29 cellular contexts compared by ENCODE assay signal in genomic region chr2:189360861-189361260, GRCh38.
"Had no signal": no experiment of that assay in that cellular context is flagged by ENCODE, and none has a peak within 500 bp of the region (broad histone marks: within the 10 kb centered on the region; RNA-seq: fewer than 3 reads in every experiment).

No MANE protein-coding gene starts in this region.

- H3K4me1 ChIP-seq: left lung, lower lobe of right lung, prostate gland, sigmoid colon, tibial nerve had no signal

- H3K36me3 Mint-ChIP-seq: activated CD4-positive, alpha-beta memory T cell treated with anti-CD3 and anti-CD28 coated beads for 36 hours; brain; natural killer cell treated with Interleukin-12 subunit alpha and Interleukin-12 subunit beta and Interleukin-15 and Interleukin-18, amount 100 ng/mL, for 72 hours had no signal

- H3K27ac ChIP-seq: cardiac muscle cell, coronary artery, dorsolateral prefrontal cortex, heart right ventricle, left lung, lower lobe of right lung, neutrophil, ovary, prostate gland, sigmoid colon, tibial nerve, WERI-Rb-1 had no signal

- DNase-seq: activated CD4-positive, alpha-beta memory T cell treated with anti-CD3 and anti-CD28 coated beads for 36 hours; activated CD4-positive, alpha-beta T cell treated with anti-CD3 and anti-CD28 coated beads for 48 hours; activated CD8-positive, alpha-beta memory T cell treated with anti-CD3 and anti-CD28 coated beads, Interleukin-2, amount 50 U/mL, for 4 hours; activated gamma-delta T cell treated with Interleukin-2 at 50 U/mL for 16 hours; activated T-cell treated with anti-CD3 and anti-CD28 coated beads, Interleukin-2, amount 50 U/mL, for 24 hours; aorta; dorsolateral prefrontal cortex; effector memory CD4-positive, alpha-beta T cell; erythroblast; heart right ventricle; left lung; lower lobe of right lung; mesenchymal stem cell; ovary; retina; sigmoid colon; stimulated activated CD4-positive, alpha-beta T cell treated with anti-CD3 and anti-CD28 coated beads, Interleukin-15, amount 100 ng/mL, for 24 hours; stimulated activated CD4-positive, alpha-beta T cell treated with anti-CD3 and anti-CD28 coated beads, Interleukin-2, amount 100 ng/mL, for 24 hours; stimulated activated naive CD4-positive, alpha-beta T cell; T-helper 17 cell; T1000; WERI-Rb-1 had no signal

- H3K27ac Mint-ChIP-seq: activated CD4-positive, alpha-beta memory T cell treated with anti-CD3 and anti-CD28 coated beads for 36 hours; activated T-cell treated with anti-CD3 and anti-CD28 coated beads, Interleukin-2, amount 50 U/mL, for 24 hours; brain; natural killer cell treated with Interleukin-12 subunit alpha and Interleukin-12 subunit beta and Interleukin-15 and Interleukin-18, amount 100 ng/mL, for 72 hours; T-helper 17 cell had no signal

- H3K27me3 Mint-ChIP-seq: activated CD4-positive, alpha-beta memory T cell treated with anti-CD3 and anti-CD28 coated beads for 36 hours; activated T-cell treated with anti-CD3 and anti-CD28 coated beads, Interleukin-2, amount 50 U/mL, for 24 hours; natural killer cell treated with Interleukin-12 subunit alpha and Interleukin-12 subunit beta and Interleukin-15 and Interleukin-18, amount 100 ng/mL, for 72 hours; T-helper 17 cell had no signal

- H3K27me3 ChIP-seq: cardiac muscle cell, dorsolateral prefrontal cortex, heart right ventricle, left lung, neutrophil, ovary, sigmoid colon, tibial nerve had no signal

- H3K4me1 Mint-ChIP-seq: brain, T-helper 17 cell had no signal

- H3K9me3 ChIP-seq: left lung, lower lobe of right lung, neutrophil, ovary, prostate gland, sigmoid colon had no signal

- H3K4me3 ChIP-seq: cardiac muscle cell, coronary artery, dorsolateral prefrontal cortex, heart right ventricle, left lung, lower lobe of right lung, ovary, prostate gland, sigmoid colon, tibial nerve had no signal

- H3K36me3 ChIP-seq: cardiac muscle cell, heart right ventricle, left lung, lower lobe of right lung, neutrophil, ovary, prostate gland, sigmoid colon, tibial nerve, WERI-Rb-1 had no signal

- H3K9me3 Mint-ChIP-seq: activated CD4-positive, alpha-beta memory T cell treated with anti-CD3 and anti-CD28 coated beads for 36 hours; activated T-cell treated with anti-CD3 and anti-CD28 coated beads, Interleukin-2, amount 50 U/mL, for 24 hours; natural killer cell treated with Interleukin-12 subunit alpha and Interleukin-12 subunit beta and Interleukin-15 and Interleukin-18, amount 100 ng/mL, for 72 hours had no signal

- H3K4me3 Mint-ChIP-seq: activated CD4-positive, alpha-beta memory T cell treated with anti-CD3 and anti-CD28 coated beads for 36 hours; activated T-cell treated with anti-CD3 and anti-CD28 coated beads, Interleukin-2, amount 50 U/mL, for 24 hours; brain; natural killer cell treated with Interleukin-12 subunit alpha and Interleukin-12 subunit beta and Interleukin-15 and Interleukin-18, amount 100 ng/mL, for 72 hours; T-helper 17 cell had no signal
